17 cellular contexts compared by ENCODE assay signal in the genomic region with DNA sequence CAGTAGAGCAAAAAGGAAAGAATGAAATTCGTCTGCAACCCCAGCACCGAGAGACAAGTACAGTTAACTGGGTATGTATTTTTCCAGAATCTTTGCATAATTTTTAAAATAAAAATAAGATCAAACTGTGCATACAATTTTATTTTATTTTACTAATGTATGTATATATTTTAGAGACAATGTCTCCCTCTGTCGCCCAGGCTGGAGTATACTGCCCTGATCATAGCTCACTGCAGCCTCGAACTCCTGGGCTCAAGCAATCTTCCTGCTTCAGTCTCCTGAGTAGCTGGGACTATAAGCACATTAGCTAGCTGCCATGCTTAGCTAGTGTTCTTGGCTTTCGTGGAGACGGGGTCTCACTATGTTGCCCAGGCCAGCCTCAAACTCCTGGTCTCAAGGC. TPM values are rescaled to one million over a fixed set of nuclear protein-coding genes. Genes with fewer than 3 reads are reported as not detected.
A peak's percentile ranks its signal among the peaks of the same experiment; 100 is the strongest.
DNase-seq lines count a peak whose midpoint lies in the region; ATAC-seq and TF ChIP-seq lines count a peak whose summit lies in the region.
"Had no signal": no experiment of that assay in that cellular context is flagged by ENCODE, and none has a peak within 500 bp of the region (broad histone marks: within the 10 kb centered on the region; RNA-seq: fewer than 3 reads in every experiment).

No MANE protein-coding gene starts in this region.

- H3K27me3 ChIP-seq in osteoblast (ENCODE audit: insufficient read depth, low read length) (peaks cover 40% of the 10 kb centered on the region), thyroid gland (no peaks in the 10 kb centered on the region)

- H3K27ac ChIP-seq in osteoblast (ENCODE audit: low read depth, low read length) (no peak overlapping the region), thyroid gland (no peak overlapping the region)
- H3K27ac ChIP-seq: GM23248 had no signal

- no peaks in the 10 kb centered on the region for H3K9me3 ChIP-seq in osteoblast (ENCODE audit: low read depth, low read length)
- H3K9me3 ChIP-seq in thyroid gland = no peaks in the 10 kb centered on the region

- peaks cover 16% of the 10 kb centered on the region for H3K9me3 Mint-ChIP-seq in HFFc6

- DNase-seq in HFFc6 (no peak), OCI-M1 (lab: John Stamatoyannopoulos, UW) (peak; percentile 7), choroid plexus epithelial cell (ENCODE audit: low read depth) (peak; percentile 10), osteoblast (ENCODE audit: insufficient read length, low spot score, missing footprints) (no peak), thyroid gland (no peak)
- DNase-seq in stimulated activated CD4-positive, alpha-beta T cell treated with anti-CD3 and anti-CD28 coated beads, Interleukin-2, amount 100 ng/mL, for 24 hours = no peak
- DNase-seq: C1 segment of cervical spinal cord, DMS153, GM23248, NCI-H1105, NCI-H1694 treated with DMSO at 0.1 percent for 48 hours, NCI-H446, NCI-H774, SW 1271 had no signal

- H3K36me3 Mint-ChIP-seq in HFFc6 (ENCODE audit: low read depth) = no peaks in the 10 kb centered on the region; the same call in 1 of the 2 replicates

- no peaks in the 10 kb centered on the region for H3K4me1 ChIP-seq in osteoblast (ENCODE audit: insufficient read depth, low read length)
- H3K4me1 ChIP-seq in thyroid gland = no peaks in the 10 kb centered on the region

- no peak overlapping the region for H3K4me2 ChIP-seq in osteoblast (ENCODE audit: insufficient read depth, low read length)

- 70 to 86% methylated on average over 6 of the region's 6 CpGs for WGBS in thyroid gland, 2 donors

- no peaks in the 10 kb centered on the region for H3K79me2 ChIP-seq in osteoblast (ENCODE audit: insufficient read depth, low read length)

- H4K20me1 ChIP-seq in osteoblast (ENCODE audit: insufficient read depth, low read length) = no peaks in the 10 kb centered on the region

- intact Hi-C loops in thyroid gland (cut with DNase I) = no loop called here

- no peak overlapping the region for H3K4me3 ChIP-seq in choroid plexus epithelial cell (ENCODE audit: low read depth, low read length)
- no peak overlapping the region for H3K4me3 ChIP-seq in osteoblast (ENCODE audit: insufficient read depth, low read length)
- no peak overlapping the region for H3K4me3 ChIP-seq in thyroid gland (replicated peaks in 1 of 3)
- H3K4me3 ChIP-seq: GM12878, GM23248 had no signal

- no peak overlapping the region for H2AFZ ChIP-seq in osteoblast (ENCODE audit: low read length)
- H2AFZ ChIP-seq: GM23248 had no signal

- H3K4me1 Mint-ChIP-seq in HFFc6 (ENCODE audit: low read depth) = no peaks in the 10 kb centered on the region

- no peak for TF ChIP-seq POLR2A in thyroid gland (IDR thresholded peaks at IDR 0.05)

- H3K4me3 Mint-ChIP-seq in HFFc6 = no peak overlapping the region

- no peaks in the 10 kb centered on the region for H3K36me3 ChIP-seq in osteoblast (ENCODE audit: insufficient read depth, low read length)
- H3K36me3 ChIP-seq in thyroid gland = no peaks in the 10 kb centered on the region

- no peaks in the 10 kb centered on the region; the same call in 1 of the 2 replicates for H3K27me3 Mint-ChIP-seq in HFFc6 (ENCODE audit: insufficient read depth)

- no peak for ATAC-seq in GM18868 (IDR thresholded peaks at IDR 0.05; ENCODE audit: unreplicated experiment)
- ATAC-seq: GM12878 had no signal

- TF ChIP-seq CTCF in HFFc6 (IDR thresholded peaks at IDR 0.05) = peak; percentile 21; the same call in 1 of the 2 replicates
- TF ChIP-seq CTCF in choroid plexus epithelial cell (conservative IDR thresholded peaks at IDR 0.05; ENCODE audit: low read depth, low read length) = peak; percentile 31
- peak; percentile 32 for TF ChIP-seq CTCF in osteoblast (IDR thresholded peaks at IDR 0.05; ENCODE audit: extremely low read depth, low read depth, low read length)
- TF ChIP-seq CTCF in thyroid gland (IDR thresholded peaks at IDR 0.05) = no peak

- no peak overlapping the region for H3K27ac Mint-ChIP-seq in HFFc6

RNA-seq across cellular contexts. Expression of gene DRD2, which starts 18.8 kb away (rescaled TPM):
- total RNA-seq in HFFc6 (2021; fragmentation: NEBNext Ultra II Directional; extraction: Animal tissue kit (Norgen Biotek cat#: 25700)) = not detected
- total RNA-seq in osteoblast (0.36 TPM in 1 of 2 replicates, not detected in the other), thyroid gland (under 1 TPM in 1 of 4 donors, not detected in 3; 0.20 TPM)
- total RNA-seq: G401, GM12878, GM23248 had no signal

Comparison
In these comparisons a context has a peak if more than half of its experiments do, and no peak if none do; other contexts are left out.
1. DNase-seq: peak in OCI-M1 (single experiment) and choroid plexus epithelial cell (single experiment); none in HFFc6 (single experiment), osteoblast (single experiment), thyroid gland (0 of 2) and stimulated activated CD4-positive, alpha-beta T cell treated with anti-CD3 and anti-CD28 coated beads, Interleukin-2, amount 100 ng/mL, for 24 hours (0 of 2).
2. CTCF ChIP-seq: peak in HFFc6 (single experiment), choroid plexus epithelial cell (single experiment) and osteoblast (single experiment); none in thyroid gland (0 of 6).